17 cellular contexts compared by ENCODE assay signal in genomic region chr19:31064486-31064885, GRCh38.
"Had no signal": no experiment of that assay in that cellular context is flagged by ENCODE, and none has a peak within 500 bp of the region (broad histone marks: within the 10 kb centered on the region; RNA-seq: fewer than 3 reads in every experiment).

No MANE protein-coding gene starts in this region.

- FAIRE-seq: endothelial cell of umbilical vein, kidney had no signal

- H3K36me3 ChIP-seq: ascending aorta, cardiac muscle cell, colonic mucosa, gastrocnemius medialis, prostate gland, right lobe of liver had no signal

- H3K9me3 ChIP-seq: ascending aorta, colonic mucosa, gastrocnemius medialis, prostate gland, right lobe of liver had no signal

- H3K4me1 ChIP-seq: ascending aorta, colonic mucosa, gastrocnemius medialis, prostate gland, right lobe of liver had no signal

- H3K4me3 ChIP-seq: ascending aorta, cardiac muscle cell, colonic mucosa, gastrocnemius medialis, prostate gland, right lobe of liver had no signal

- H3K27me3 ChIP-seq: ascending aorta, cardiac muscle cell, colonic mucosa, right lobe of liver had no signal

- H3K27ac ChIP-seq: ascending aorta, cardiac muscle cell, colonic mucosa, gastrocnemius medialis, prostate gland, right lobe of liver had no signal

- ATAC-seq: activated T-cell treated with anti-CD3 and anti-CD28 coated beads, Interleukin-2, amount 50 U/mL, for 72 hours; gastrocnemius medialis; naive thymus-derived CD8-positive, alpha-beta T cell; right lobe of liver had no signal

- DNase-seq: activated CD4-positive, alpha-beta memory T cell treated with anti-CD3 and anti-CD28 coated beads, Interleukin-2, amount 10 ng/mL, durations not matched to agents 7 days and 5 days; activated CD8-positive, alpha-beta memory T cell treated with anti-CD3 and anti-CD28 coated beads, Interleukin-2, amount 50 U/mL, for 4 hours; activated naive CD8-positive, alpha-beta T cell treated with anti-CD3 and anti-CD28 coated beads, Interleukin-2, amount 10 ng/mL, durations not matched to agents 7 days and 5 days; activated T-cell treated with anti-CD3 and anti-CD28 coated beads, Interleukin-2, amount 50 U/mL, for 72 hours; colonic mucosa; gastrocnemius medialis; kidney; naive thymus-derived CD8-positive, alpha-beta T cell; nucleus accumbens; right lobe of liver; stimulated activated CD4-positive, alpha-beta T cell treated with anti-CD3 and anti-CD28 coated beads, Interleukin-12 subunit alpha, Interleukin-12 subunit beta, amount 100 ng/mL, for 4 hours; stimulated activated naive CD4-positive, alpha-beta T cell; substantia nigra had no signal
